In genomic region chr16:58280146-58280845, GRCh38 we compare ENCODE assay signal across 19 cellular contexts. TPM values are rescaled to one million over a fixed set of nuclear protein-coding genes. Genes with fewer than 3 reads are reported as not detected.
"Had no signal": no experiment of that assay in that cellular context is flagged by ENCODE, and none has a peak within 500 bp of the region (broad histone marks: within the 10 kb centered on the region; RNA-seq: fewer than 3 reads in every experiment).

No MANE protein-coding gene starts in this region.

- ATAC-seq: activated T-cell treated with anti-CD3 and anti-CD28 coated beads, Interleukin-2, amount 50 U/mL, for 72 hours; gastroesophageal sphincter had no signal

- DNase-seq: activated CD4-positive, alpha-beta T cell treated with anti-CD3 and anti-CD28 coated beads, Interleukin-2, amount 10 ng/mL, durations not matched to agents 7 days and 5 days; activated CD8-positive, alpha-beta memory T cell treated with anti-CD3 and anti-CD28 coated beads, Interleukin-2, amount 50 U/mL, for 48 hours; activated gamma-delta T cell treated with Interleukin-2 at 50 U/mL for 16 hours; activated T-cell treated with anti-CD3 and anti-CD28 coated beads, Interleukin-2, amount 50 U/mL, for 72 hours; amygdala; effector memory CD4-positive, alpha-beta T cell; heart right ventricle; naive B cell; stimulated activated CD4-positive, alpha-beta T cell treated with anti-CD3 and anti-CD28 coated beads, Interleukin-4, amount 100 ng/mL, for 24 hours; stimulated activated naive CD4-positive, alpha-beta T cell treated with Interleukin-2 at 50 U/mL for 16 hours had no signal

- H3K36me3 ChIP-seq: gastroesophageal sphincter, heart right ventricle, neutrophil had no signal

- H3K9me3 ChIP-seq: gastroesophageal sphincter, heart right ventricle, neutrophil had no signal

- H3K4me3 ChIP-seq: gastroesophageal sphincter, heart right ventricle, lung, skin epidermis had no signal

- H3K9me3 Mint-ChIP-seq: activated CD4-positive, alpha-beta T cell treated with anti-CD3 and anti-CD28 coated beads, Interleukin-2, amount 10 ng/mL, durations not matched to agents 7 days and 5 days; activated T-cell treated with anti-CD3 and anti-CD28 coated beads, Interleukin-2, amount 50 U/mL, for 72 hours; type B pancreatic cell had no signal

- H3K27me3 Mint-ChIP-seq: type B pancreatic cell had no signal

- H3K27me3 ChIP-seq: gastroesophageal sphincter, heart right ventricle, neutrophil had no signal

- H3K4me3 Mint-ChIP-seq: activated CD4-positive, alpha-beta T cell treated with anti-CD3 and anti-CD28 coated beads, Interleukin-2, amount 10 ng/mL, durations not matched to agents 7 days and 5 days; activated naive CD8-positive, alpha-beta T cell; activated T-cell treated with anti-CD3 and anti-CD28 coated beads, Interleukin-2, amount 50 U/mL, for 72 hours; brain; naive B cell; type B pancreatic cell had no signal

- H3K4me1 Mint-ChIP-seq: brain, naive B cell had no signal

- H3K4me1 ChIP-seq: gastroesophageal sphincter, heart right ventricle had no signal

- H3K27ac ChIP-seq: gastroesophageal sphincter, heart right ventricle, neutrophil had no signal

- H3K27ac Mint-ChIP-seq: activated CD4-positive, alpha-beta T cell treated with anti-CD3 and anti-CD28 coated beads, Interleukin-2, amount 10 ng/mL, durations not matched to agents 7 days and 5 days; activated naive CD8-positive, alpha-beta T cell; activated T-cell treated with anti-CD3 and anti-CD28 coated beads, Interleukin-2, amount 50 U/mL, for 72 hours; brain; naive B cell; type B pancreatic cell had no signal

- H3K36me3 Mint-ChIP-seq: activated naive CD8-positive, alpha-beta T cell; naive B cell; type B pancreatic cell had no signal

RNA-seq across cellular contexts. Expression of gene PRSS54, which starts 14.5 kb away (rescaled TPM):
- total RNA-seq: activated CD4-positive, alpha-beta T cell treated with anti-CD3 and anti-CD28 coated beads, Interleukin-2, amount 10 ng/mL, durations not matched to agents 7 days and 5 days; activated T-cell treated with anti-CD3 and anti-CD28 coated beads, Interleukin-2, amount 50 U/mL, for 72 hours; gastroesophageal sphincter; heart right ventricle; lung; posterior vena cava; temporal lobe had no signal
- polyA plus RNA-seq: heart right ventricle had no signal
